1 cellular context compared by ENCODE assay signal in the genomic region with DNA sequence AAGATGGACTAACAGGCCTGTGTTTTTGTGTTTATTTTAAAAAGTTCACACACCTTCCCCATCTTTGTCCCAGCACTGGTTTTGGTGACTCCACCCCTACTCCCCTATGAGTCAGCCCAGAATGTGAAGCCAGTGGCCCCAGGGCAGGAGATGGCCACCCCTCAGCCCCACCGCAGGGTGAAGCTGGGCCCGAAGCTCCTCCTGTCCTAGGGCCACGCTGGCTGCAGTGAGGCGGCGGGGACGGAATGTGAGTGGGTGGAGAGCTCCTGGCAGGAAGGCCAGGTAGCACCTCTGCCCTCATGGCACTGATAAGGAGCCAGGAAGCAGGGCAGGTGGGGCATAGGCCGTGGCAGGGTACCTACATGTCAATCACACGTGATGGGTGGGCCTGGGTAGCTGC.
A peak's percentile ranks its signal among the peaks of the same experiment; 100 is the strongest.
TF ChIP-seq lines count a peak whose summit lies in the region.

No MANE protein-coding gene starts in this region.

TF ChIP-seq in H1, 55 proteins besides CTCF, POLR2A, EP300 and RAD21:
- peak; percentile 68; the same call in 1 of the 2 replicates for TF ChIP-seq POLR2AphosphoS5 (IDR thresholded peaks at IDR 0.05; ENCODE audit: low read depth, low read length)
- TF ChIP-seq TAF1 (IDR thresholded peaks at IDR 0.05; ENCODE audit: low read depth, low read length), result no peak
- TF ChIP-seq NANOG (IDR thresholded peaks at IDR 0.05; ENCODE audit: insufficient read depth, low read depth, low read length, poor library complexity, severe bottlenecking), result no peak
